In genomic region chr19:11373166-11373884, GRCh38 we compare ENCODE assay signal across 8 cellular contexts. TPM values are rescaled to one million over a fixed set of nuclear protein-coding genes. Genes with fewer than 3 reads are reported as not detected.
DNase-seq lines count a peak whose midpoint lies in the region; ATAC-seq and TF ChIP-seq lines count a peak whose summit lies in the region.

No MANE protein-coding gene starts in this region.

- H3K9ac ChIP-seq in KMS-11, result no peak overlapping the region

- H3K4me3 ChIP-seq in KMS-11 (IDR thresholded peaks at IDR 0.05; ENCODE audit: insufficient read depth, low read depth, low read length), result no peak overlapping the region
- no peak overlapping the region for H3K4me3 ChIP-seq in WERI-Rb-1 (ENCODE audit: low read depth, low read length)

- no peaks in the 10 kb centered on the region for H3K9me3 Mint-ChIP-seq in CD14-positive monocyte

- H3K27me3 ChIP-seq in KMS-11 (ENCODE audit: insufficient read depth, low read depth) (no peaks in the 10 kb centered on the region), WERI-Rb-1 (ENCODE audit: insufficient read depth, low read depth, severe bottlenecking) (no peaks in the 10 kb centered on the region)

- H3K36me3 ChIP-seq in KMS-11 (ENCODE audit: insufficient read depth) (no peaks in the 10 kb centered on the region), WERI-Rb-1 (no peaks in the 10 kb centered on the region; the same call in 1 of the 2 replicates)

- peaks cover 21% of the 10 kb centered on the region for H3K4me1 ChIP-seq in KMS-11 (ENCODE audit: low read depth, poor library complexity, severe bottlenecking)

- ATAC-seq in omental fat pad (ENCODE audit: low FRiP score), result no peak
- no peak for ATAC-seq in HG03378 (IDR thresholded peaks at IDR 0.05; ENCODE audit: unreplicated experiment)
- no peak for ATAC-seq in GM21786 (IDR thresholded peaks at IDR 0.05; ENCODE audit: unreplicated experiment)

- no peak overlapping the region for H2AFZ ChIP-seq in KMS-11 (ENCODE audit: low read depth)

- H3K4me1 Mint-ChIP-seq in CD14-positive monocyte, result peaks cover 6% of the 10 kb centered on the region

- no peak for DNase-seq in CD14-positive monocyte (ENCODE audit: low spot score)
- DNase-seq in OCI-M1 (lab: John Stamatoyannopoulos, UW), result peak; percentile 94
- DNase-seq in iPS-NIHi11 (ENCODE audit: low spot score), result peak; percentile 51
- no peak for DNase-seq in WERI-Rb-1
- no peak for DNase-seq in omental fat pad (ENCODE audit: low spot score)

- intact Hi-C loops in CD14-positive monocyte (cut with micrococcal nuclease), result loop anchor here in 1 of 2 donors (2.0 to 5.0 kb wide), 2 partner anchors 27 to 36 kb away; partner anchors contain the start of genes CCDC159, RAB3D and TMEM205

- H3K9me3 ChIP-seq in WERI-Rb-1 (ENCODE audit: severe bottlenecking), result no peaks in the 10 kb centered on the region

- no peaks in the 10 kb centered on the region for H4K20me1 ChIP-seq in KMS-11 (ENCODE audit: insufficient read depth)

- TF ChIP-seq CTCF in CD14-positive monocyte (IDR thresholded peaks at IDR 0.05), result no peak
- no peak for TF ChIP-seq CTCF in KMS-11 (conservative IDR thresholded peaks at IDR 0.05; ENCODE audit: low read depth, low read length)
- TF ChIP-seq CTCF in WERI-Rb-1 (IDR thresholded peaks at IDR 0.05; ENCODE audit: low read depth, low read length), result no peak
- no peak for TF ChIP-seq CTCF in omental fat pad (IDR thresholded peaks at IDR 0.05)

- no peaks in the 10 kb centered on the region for H3K79me2 ChIP-seq in KMS-11 (ENCODE audit: insufficient read depth, low read depth)

- peaks cover 22 to 33% of the 10 kb centered on the region in 2 donors for H3K36me3 Mint-ChIP-seq in CD14-positive monocyte

- peak overlapping the region in 1 of 2 donors; percentile 41 for H3K4me3 Mint-ChIP-seq in CD14-positive monocyte

- peaks cover 0 to 2% (median 0%) of the 10 kb centered on the region in 3 donors for H3K27me3 Mint-ChIP-seq in CD14-positive monocyte (ENCODE audit: low read depth in 3 of 3)

- H3K27ac ChIP-seq in KMS-11, result no peak overlapping the region
- H3K27ac ChIP-seq in WERI-Rb-1, result no peak overlapping the region

- peak overlapping the region in 4 of 7 donors; percentile 5 to 53 (median 27) for H3K27ac Mint-ChIP-seq in CD14-positive monocyte

- H3K4me2 ChIP-seq in KMS-11, result peak overlapping the region; percentile 79

RNA-seq across cellular contexts. Expression of gene SWSAP1, which starts 1.1 kb away (rescaled TPM):
- 10 to 100 TPM in 1 of 2 donors, 1 to 10 TPM in 1; 8.7 to 11.5 TPM for polyA plus RNA-seq in CD14-positive monocyte
- 1 to 10 TPM in 3 of 4 donors, under 1 TPM in 1; 0.48 to 3.8 (median 1.6) TPM for total RNA-seq in omental fat pad

RNA-seq across cellular contexts. Expression of gene EPOR, which starts 10.8 kb away (rescaled TPM):
- polyA plus RNA-seq in CD14-positive monocyte, result 1 to 10 TPM; 6.8 to 8.2 TPM
- 10 to 100 TPM in 1 of 4 donors, 1 to 10 TPM in 3; 3.8 to 13.7 (median 6.3) TPM for total RNA-seq in omental fat pad

RNA-seq across cellular contexts. Expression of gene PLPPR2, which starts 18.1 kb away (rescaled TPM):
- polyA plus RNA-seq in CD14-positive monocyte, result 10 to 100 TPM; 35.0 to 45.5 TPM
- total RNA-seq in omental fat pad, result 10 to 100 TPM in 3 of 4 donors, 1 to 10 TPM in 1; 10.0 to 30.6 (median 13.9) TPM

RNA-seq across cellular contexts. Expression of gene CCDC159, which starts 27.0 kb away (rescaled TPM):
- polyA plus RNA-seq in CD14-positive monocyte, result 10 to 100 TPM; 37.1 to 38.3 TPM
- 10 to 100 TPM; 12.0 to 22.4 (median 16.6) TPM for total RNA-seq in omental fat pad

RNA-seq across cellular contexts. Expression of gene TMEM205, which starts 27.3 kb away (rescaled TPM):
- 100 to 1,000 TPM; 252 to 335 TPM for polyA plus RNA-seq in CD14-positive monocyte
- total RNA-seq in omental fat pad, result 100 to 1,000 TPM; 144 to 252 (median 185) TPM

Comparison
In these comparisons a context has a peak if more than half of its experiments do, and no peak if none do; other contexts are left out.
1. DNase-seq: peak in OCI-M1 (single experiment) and iPS-NIHi11 (single experiment); none in CD14-positive monocyte (single experiment), WERI-Rb-1 (single experiment) and omental fat pad (single experiment).